13 cellular contexts compared by ENCODE assay signal in genomic region chr22:33747576-33748180, GRCh38.
DNase-seq lines count a peak whose midpoint lies in the region; ATAC-seq and TF ChIP-seq lines count a peak whose summit lies in the region.
"Had no signal": no experiment of that assay in that cellular context is flagged by ENCODE, and none has a peak within 500 bp of the region (broad histone marks: within the 10 kb centered on the region; RNA-seq: fewer than 3 reads in every experiment).

No MANE protein-coding gene starts in this region.

- H3K9me3 ChIP-seq in osteoblast (ENCODE audit: low read depth, low read length), result no peaks in the 10 kb centered on the region
- H3K9me3 ChIP-seq: BE2C, right lobe of liver had no signal

- H3K27me3 ChIP-seq in osteoblast (ENCODE audit: insufficient read depth, low read length), result no peaks in the 10 kb centered on the region
- H3K27me3 ChIP-seq: BE2C, right lobe of liver had no signal

- DNase-seq in DMS53 (lab: John Stamatoyannopoulos, UW) (peak; percentile 77), LHCN-M2 (ENCODE audit: low read depth) (peak; percentile 58), NCI-H345 treated with DMSO at 0.1 percent for 48 hours (lab: John Stamatoyannopoulos, UW; ENCODE audit: unreplicated experiment) (peak; percentile 78), glutamatergic neuron (no peak), osteoblast (ENCODE audit: insufficient read length, low spot score, missing footprints) (no peak), putamen (ENCODE audit: low spot score) (no peak)
- DNase-seq: activated T-cell treated with anti-CD3 and anti-CD28 coated beads, Interleukin-2, amount 50 U/mL, for 72 hours; BE2C; NCI-H69; right lobe of liver had no signal

- peaks cover 12% of the 10 kb centered on the region for H3K9me3 Mint-ChIP-seq in glutamatergic neuron (ENCODE audit: unreplicated experiment)

- H3K4me3 ChIP-seq in osteoblast (ENCODE audit: insufficient read depth, low read length), result no peak overlapping the region
- H3K4me3 ChIP-seq: right lobe of liver had no signal

- no peaks in the 10 kb centered on the region for H3K79me2 ChIP-seq in osteoblast (ENCODE audit: insufficient read depth, low read length)

- ATAC-seq in HG03097 (IDR thresholded peaks at IDR 0.05; ENCODE audit: low FRiP score, unreplicated experiment) (no peak), GM21390 (IDR thresholded peaks at IDR 0.05; ENCODE audit: unreplicated experiment) (no peak)
- ATAC-seq: activated CD4-positive, CD25-positive, alpha-beta regulatory T cell treated with anti-CD3 and anti-CD28 coated beads, Interleukin-2, amount 50 U/mL, for 24 hours; activated T-cell treated with anti-CD3 and anti-CD28 coated beads, Interleukin-2, amount 50 U/mL, for 72 hours had no signal

- no peaks in the 10 kb centered on the region for H3K4me1 ChIP-seq in osteoblast (ENCODE audit: insufficient read depth, low read length)
- H3K4me1 ChIP-seq: BE2C had no signal

- no peaks in the 10 kb centered on the region for H4K20me1 ChIP-seq in osteoblast (ENCODE audit: insufficient read depth, low read length)

- peaks cover 7% of the 10 kb centered on the region for H3K27me3 Mint-ChIP-seq in glutamatergic neuron (ENCODE audit: unreplicated experiment)

- peak overlapping the region; percentile 2 for H3K4me3 Mint-ChIP-seq in glutamatergic neuron (ENCODE audit: unreplicated experiment)
- H3K4me3 Mint-ChIP-seq: activated T-cell treated with anti-CD3 and anti-CD28 coated beads, Interleukin-2, amount 50 U/mL, for 72 hours had no signal

- H3K27ac Mint-ChIP-seq in glutamatergic neuron (ENCODE audit: unreplicated experiment), result no peak overlapping the region
- H3K27ac Mint-ChIP-seq: activated T-cell treated with anti-CD3 and anti-CD28 coated beads, Interleukin-2, amount 50 U/mL, for 72 hours had no signal

- TF ChIP-seq CTCF in glutamatergic neuron (IDR thresholded peaks at IDR 0.05; ENCODE audit: partially characterized antibody, unreplicated experiment) (no peak), osteoblast (IDR thresholded peaks at IDR 0.05; ENCODE audit: extremely low read depth, low read depth, low read length) (no peak)

- H3K36me3 ChIP-seq in osteoblast (ENCODE audit: insufficient read depth, low read length), result no peaks in the 10 kb centered on the region
- H3K36me3 ChIP-seq: BE2C, right lobe of liver had no signal

- H3K27ac ChIP-seq in osteoblast (ENCODE audit: low read depth, low read length), result no peak overlapping the region

- H2AFZ ChIP-seq in osteoblast (ENCODE audit: low read length), result no peak overlapping the region

- H3K36me3 Mint-ChIP-seq in glutamatergic neuron (ENCODE audit: unreplicated experiment), result peaks cover 11% of the 10 kb centered on the region

- peaks cover 11% of the 10 kb centered on the region for H3K4me1 Mint-ChIP-seq in glutamatergic neuron (ENCODE audit: low read depth, unreplicated experiment)

- no peak overlapping the region for H3K4me2 ChIP-seq in osteoblast (ENCODE audit: insufficient read depth, low read length)

Comparison
In these comparisons a context has a peak if more than half of its experiments do, and no peak if none do; other contexts are left out.
1. DNase-seq: peak in DMS53 (single experiment), LHCN-M2 (single experiment) and NCI-H345 treated with DMSO at 0.1 percent for 48 hours (single experiment); none in glutamatergic neuron (single experiment), osteoblast (single experiment) and putamen (single experiment).